11 cellular contexts compared by ENCODE assay signal in genomic region chr7:149720372-149721083, GRCh38. TPM values are rescaled to one million over a fixed set of nuclear protein-coding genes. Genes with fewer than 3 reads are reported as not detected.
DNase-seq lines count a peak whose midpoint lies in the region; ATAC-seq and TF ChIP-seq lines count a peak whose summit lies in the region.
"Had no signal": no experiment of that assay in that cellular context is flagged by ENCODE, and none has a peak within 500 bp of the region (broad histone marks: within the 10 kb centered on the region; RNA-seq: fewer than 3 reads in every experiment).

No MANE protein-coding gene starts in this region.

- no peaks in the 10 kb centered on the region for H3K27me3 Mint-ChIP-seq in activated T-helper 17 cell treated with anti-CD3 and anti-CD28 coated beads, Interleukin-2, amount 50 U/mL, for 72 hours
- H3K27me3 Mint-ChIP-seq: stimulated activated naive CD8-positive, alpha-beta T cell treated with anti-CD3 and anti-CD28 coated beads, Interleukin-15, Interleukin-2, amounts not matched to agents 100 ng/mL and 50 ng/mL, for 24 hours had no signal

- H3K4me3 ChIP-seq in right cardiac atrium (ENCODE audit: low read length) (no peak overlapping the region), gastrocnemius medialis (peak overlapping the region in 2 of 4 donors; percentile 2 to 11)

- H3K27ac ChIP-seq in right cardiac atrium (ENCODE audit: low read length) (peak overlapping the region; percentile 91), gastrocnemius medialis (peak overlapping the region; percentile 55 to 69 (median 62))
- H3K27ac ChIP-seq: epithelial cell of prostate, HL-60 had no signal

- H3K27me3 ChIP-seq in right cardiac atrium (ENCODE audit: control insufficient read depth, insufficient read depth) (no peaks in the 10 kb centered on the region), gastrocnemius medialis (no peaks in the 10 kb centered on the region)

- DNase-seq in RPMI7951 (ENCODE audit: low read depth): peak; percentile 56
- DNase-seq in right cardiac atrium: peak; percentile 88 to 95 (median 94)
- peak; percentile 84 to 90 for DNase-seq in gastrocnemius medialis
- DNase-seq in GM19238 (ENCODE audit: insufficient read length, low spot score): no peak

- H3K27ac Mint-ChIP-seq in activated T-helper 17 cell treated with anti-CD3 and anti-CD28 coated beads, Interleukin-2, amount 50 U/mL, for 72 hours: no peak overlapping the region
- H3K27ac Mint-ChIP-seq: stimulated activated naive CD8-positive, alpha-beta T cell treated with anti-CD3 and anti-CD28 coated beads, Interleukin-15, Interleukin-2, amounts not matched to agents 100 ng/mL and 50 ng/mL, for 24 hours had no signal

- no peak overlapping the region for H3K4me3 Mint-ChIP-seq in activated T-helper 17 cell treated with anti-CD3 and anti-CD28 coated beads, Interleukin-2, amount 50 U/mL, for 72 hours
- H3K4me3 Mint-ChIP-seq: stimulated activated naive CD8-positive, alpha-beta T cell treated with anti-CD3 and anti-CD28 coated beads, Interleukin-15, Interleukin-2, amounts not matched to agents 100 ng/mL and 50 ng/mL, for 24 hours had no signal

- peaks cover 0 to 39% of the 10 kb centered on the region in 2 donors for H3K36me3 ChIP-seq in gastrocnemius medialis

- no peak for TF ChIP-seq CTCF in gastrocnemius medialis (IDR thresholded peaks at IDR 0.05 in 4 of 5, conservative IDR thresholded peaks at IDR 0.05 in 1 of 5)

- intact Hi-C loops in right cardiac atrium (cut with DNase I): no loop called here
- intact Hi-C loops in gastrocnemius medialis (cut with DNase I; ENCODE audit: low total_unique reads): no loop called here

- H3K36me3 Mint-ChIP-seq in activated T-helper 17 cell treated with anti-CD3 and anti-CD28 coated beads, Interleukin-2, amount 50 U/mL, for 72 hours (ENCODE audit: low read depth): peaks cover 44% of the 10 kb centered on the region

- ATAC-seq in GM19395 (IDR thresholded peaks at IDR 0.05; ENCODE audit: unreplicated experiment): peak; percentile 62
- ATAC-seq in right cardiac atrium: peak; percentile 80 to 86
- peak; percentile 80 to 88 for ATAC-seq in gastrocnemius medialis
- ATAC-seq in GM21381 (IDR thresholded peaks at IDR 0.05; ENCODE audit: unreplicated experiment): no peak
- no peak for ATAC-seq in activated T-helper 17 cell treated with anti-CD3 and anti-CD28 coated beads, Interleukin-2, amount 50 U/mL, for 72 hours (replicated peaks)
- ATAC-seq in GM19351 (IDR thresholded peaks at IDR 0.05; ENCODE audit: unreplicated experiment): no peak

- 51% methylated on average over 22 of the region's 22 CpGs for whole genome bisulfite sequencing in right cardiac atrium

- in situ Hi-C loops in gastrocnemius medialis (cut with MboI; ENCODE audit: low sequenced_read_pairs in 4 of 4): no loop called here

- peaks cover 12% of the 10 kb centered on the region for H3K4me1 Mint-ChIP-seq in activated T-helper 17 cell treated with anti-CD3 and anti-CD28 coated beads, Interleukin-2, amount 50 U/mL, for 72 hours

- no peaks in the 10 kb centered on the region for H3K9me3 Mint-ChIP-seq in activated T-helper 17 cell treated with anti-CD3 and anti-CD28 coated beads, Interleukin-2, amount 50 U/mL, for 72 hours
- H3K9me3 Mint-ChIP-seq: stimulated activated naive CD8-positive, alpha-beta T cell treated with anti-CD3 and anti-CD28 coated beads, Interleukin-15, Interleukin-2, amounts not matched to agents 100 ng/mL and 50 ng/mL, for 24 hours had no signal

- no peak for TF ChIP-seq POLR2A in gastrocnemius medialis (IDR thresholded peaks at IDR 0.05)

- H3K4me1 ChIP-seq in right cardiac atrium (ENCODE audit: control insufficient read depth, insufficient read depth, low read length) (peaks cover 2% of the 10 kb centered on the region), gastrocnemius medialis (peaks cover 28 to 29% of the 10 kb centered on the region in 2 donors)

- H3K9me3 ChIP-seq in right cardiac atrium (ENCODE audit: control insufficient read depth, low read length) (no peaks in the 10 kb centered on the region), gastrocnemius medialis (no peaks in the 10 kb centered on the region)

RNA-seq across cellular contexts. Expression of gene ZNF467, which starts 52.9 kb away (rescaled TPM):
- not detected in 2 replicates for total RNA-seq in RPMI7951 (2014; rRNA removed; shearing (Covaris generic))
- total RNA-seq in right cardiac atrium: 10 to 100 TPM; 10.4 to 15.6 (median 11.6) TPM
- 6.6 TPM for polyA plus RNA-seq in right cardiac atrium
- 1 to 10 TPM in 2 of 4 donors, under 1 TPM in 2; 0.15 to 1.8 (median 0.95) TPM for total RNA-seq in gastrocnemius medialis
- under 1 TPM in 1 of 2 donors, not detected in 1; 0.42 TPM for total RNA-seq in activated T-helper 17 cell treated with anti-CD3 and anti-CD28 coated beads, Interleukin-2, amount 50 U/mL, for 72 hours

Comparison
In these comparisons a context has a peak if more than half of its experiments do, and no peak if none do; other contexts are left out.
1. ATAC-seq: peak in GM19395 (single experiment), right cardiac atrium (2 of 2) and gastrocnemius medialis (2 of 2); none in GM21381 (single experiment), activated T-helper 17 cell treated with anti-CD3 and anti-CD28 coated beads, Interleukin-2, amount 50 U/mL, for 72 hours (single experiment) and GM19351 (single experiment).
2. RNA of gene ZNF467, which starts 52.9 kb away (total RNA-seq): 10.4 to 15.6 TPM in right cardiac atrium; 0.15 to 1.8 TPM in gastrocnemius medialis, 0.42 TPM in activated T-helper 17 cell treated with anti-CD3 and anti-CD28 coated beads, Interleukin-2, amount 50 U/mL, for 72 hours and not detected in RPMI7951; every median in the first group is over 4 times any median in the second.